Comparison of ENCODE assay signal across 19 cellular contexts in genomic region chrX:53013291-53013690, GRCh38. TPM values are rescaled to one million over a fixed set of nuclear protein-coding genes. Genes with fewer than 3 reads are reported as not detected.
A peak's percentile ranks its signal among the peaks of the same experiment; 100 is the strongest.
DNase-seq lines count a peak whose midpoint lies in the region; ATAC-seq, FAIRE-seq and TF ChIP-seq lines count a peak whose summit lies in the region.
"Had no signal": no experiment of that assay in that cellular context is flagged by ENCODE, and none has a peak within 500 bp of the region (broad histone marks: within the 10 kb centered on the region; RNA-seq: fewer than 3 reads in every experiment).

No MANE protein-coding gene starts in this region.

- no peak for TF ChIP-seq RAD21 in K562 (CRISPR knock-in tag; conservative IDR thresholded peaks at IDR 0.05 in 1 of 2, IDR thresholded peaks at IDR 0.05 in 1 of 2)

- no peak overlapping the region for H2AFZ ChIP-seq in K562 (ENCODE audit: low read depth, low read length)
- H2AFZ ChIP-seq: GM23338 had no signal

- H3K27ac Mint-ChIP-seq in activated CD8-positive, alpha-beta T cell treated with anti-CD3 and anti-CD28 coated beads, Interleukin-2, amount 10 ng/mL, durations not matched to agents 7 days and 5 days = no peak overlapping the region
- H3K27ac Mint-ChIP-seq: CD4-positive, alpha-beta memory T cell; GM23338; H9 had no signal

- no peak for FAIRE-seq in K562 (lab: Jason Lieb, UNC)
- FAIRE-seq: GM12891, GM18507 had no signal

- H3K9me1 ChIP-seq in K562 (ENCODE audit: control insufficient read depth, insufficient read depth, low read length) = no peaks in the 10 kb centered on the region

- no peaks in the 10 kb centered on the region for H3K9me3 ChIP-seq in K562 (replicated peaks; ENCODE audit: control insufficient read depth, insufficient read depth, low read depth, low read length)
- no peaks in the 10 kb centered on the region for H3K9me3 ChIP-seq in right cardiac atrium (ENCODE audit: control insufficient read depth, low read length)

- H3K27ac ChIP-seq in K562 (ENCODE audit: extremely low read depth, low read depth, low read length) = no peak overlapping the region
- no peak overlapping the region for H3K27ac ChIP-seq in right cardiac atrium (ENCODE audit: low read length)

- H3K9me3 Mint-ChIP-seq in activated CD8-positive, alpha-beta T cell treated with anti-CD3 and anti-CD28 coated beads, Interleukin-2, amount 10 ng/mL, durations not matched to agents 7 days and 5 days (ENCODE audit: insufficient read depth) = no peaks in the 10 kb centered on the region

- no peaks in the 10 kb centered on the region for H3K4me1 Mint-ChIP-seq in activated CD8-positive, alpha-beta T cell treated with anti-CD3 and anti-CD28 coated beads, Interleukin-2, amount 10 ng/mL, durations not matched to agents 7 days and 5 days (ENCODE audit: low read depth)
- H3K4me1 Mint-ChIP-seq: CD4-positive, alpha-beta memory T cell had no signal

- H3K4me3 ChIP-seq in K562 = no peak overlapping the region
- H3K4me3 ChIP-seq in right cardiac atrium (ENCODE audit: low read length) = no peak overlapping the region
- H3K4me3 ChIP-seq: GM23338 had no signal

- no peaks in the 10 kb centered on the region for H3K27me3 Mint-ChIP-seq in activated CD8-positive, alpha-beta T cell treated with anti-CD3 and anti-CD28 coated beads, Interleukin-2, amount 10 ng/mL, durations not matched to agents 7 days and 5 days (ENCODE audit: low read depth)
- H3K27me3 Mint-ChIP-seq: CD4-positive, alpha-beta memory T cell had no signal

- no peaks in the 10 kb centered on the region for H3K79me2 ChIP-seq in K562 (ENCODE audit: control insufficient read depth, insufficient read depth, low read length)

- no peak overlapping the region for H3K9ac ChIP-seq in K562 (ENCODE audit: insufficient read depth in 1 of 2, low read depth in 2 of 2, low read length in 2 of 2)

- WGBS in K562 (ENCODE audit: insufficient coverage, low coverage, missing lambda C conversion rate) = 0% methylated on average over 1 of the region's 1 CpG
- WGBS in right cardiac atrium = 93% methylated on average over 1 of the region's 1 CpG

- intact Hi-C loops in K562 (cut with micrococcal nuclease) = no loop called here
- intact Hi-C loops in left colon (cut with DNase I, micrococcal nuclease) = no loop called here
- intact Hi-C loops in right cardiac atrium (cut with DNase I) = no loop called here

- no peaks in the 10 kb centered on the region for H3K36me3 Mint-ChIP-seq in activated CD8-positive, alpha-beta T cell treated with anti-CD3 and anti-CD28 coated beads, Interleukin-2, amount 10 ng/mL, durations not matched to agents 7 days and 5 days (ENCODE audit: low read depth)
- H3K36me3 Mint-ChIP-seq: CD4-positive, alpha-beta memory T cell had no signal

- TF ChIP-seq POLR2A in K562 (conservative IDR thresholded peaks at IDR 0.05) = no peak

- H3K4me2 ChIP-seq in K562 (ENCODE audit: insufficient read depth, low read length) = no peak overlapping the region
- H3K4me2 ChIP-seq: GM23338 had no signal

- CTCF ChIA-PET in K562 (lab: Yijun Ruan, JAX; ENCODE audit: low intra/inter-chr PET ratio) = no interaction called here
- CTCF ChIA-PET in activated CD8-positive, alpha-beta T cell treated with anti-CD3 and anti-CD28 coated beads, Interleukin-2, amount 10 ng/mL, durations not matched to agents 7 days and 5 days (lab: Charles Lee) = no interaction called here

- DNase-seq in K562 (ENCODE audit: extremely low read depth in 1 of 4, low spot score in 3 of 4) (no peak), dedifferentiated amniotic fluid mesenchymal stem cell (ENCODE audit: extremely low spot score) (peak; percentile 12), left colon (no peak), right cardiac atrium (no peak)
- DNase-seq in activated CD8-positive, alpha-beta T cell treated with anti-CD3 and anti-CD28 coated beads, Interleukin-2, amount 10 ng/mL, durations not matched to agents 7 days and 5 days = no peak
- DNase-seq: C1 segment of cervical spinal cord; Calu3; CD4-positive, alpha-beta memory T cell; COR-L47; DMS53; DMS79 treated with DMSO at 0.1 percent for 48 hours; GF-D8; H9 had no signal

- no peak for ATAC-seq in K562
- peak; percentile 50 for ATAC-seq in left colon
- ATAC-seq in right cardiac atrium = no peak
- no peak for ATAC-seq in activated CD8-positive, alpha-beta T cell treated with anti-CD3 and anti-CD28 coated beads, Interleukin-2, amount 10 ng/mL, durations not matched to agents 7 days and 5 days
- no peak for ATAC-seq in HG03025 (IDR thresholded peaks at IDR 0.05; ENCODE audit: low FRiP score, unreplicated experiment)
- ATAC-seq: GM23338, HCT116 had no signal

- no TSS peak for BruUV-seq in K562 (replicated peaks; lab: Mats Ljungman, UMichigan)

- in situ Hi-C loops in K562 (cut with MboI) = no loop called here

- no peaks in the 10 kb centered on the region for H3K27me3 ChIP-seq in K562 (ENCODE audit: control insufficient read depth in 2 of 2, insufficient read depth in 2 of 2, low read length in 2 of 2)
- H3K27me3 ChIP-seq in right cardiac atrium (ENCODE audit: control insufficient read depth, insufficient read depth) = no peaks in the 10 kb centered on the region

- TF ChIP-seq CTCF in K562 (IDR thresholded peaks at IDR 0.05 in 2 of 3, conservative IDR thresholded peaks at IDR 0.05 in 1 of 3; ENCODE audit: insufficient read depth in 2 of 3, low read depth in 1 of 3, low read length in 3 of 3) = no peak

- TF ChIP-seq EP300 in K562 (IDR thresholded peaks at IDR 0.05; ENCODE audit: low read length) = no peak

- H3K4me3 Mint-ChIP-seq in activated CD8-positive, alpha-beta T cell treated with anti-CD3 and anti-CD28 coated beads, Interleukin-2, amount 10 ng/mL, durations not matched to agents 7 days and 5 days = no peak overlapping the region
- H3K4me3 Mint-ChIP-seq: CD4-positive, alpha-beta memory T cell; GM23338; H9 had no signal

- no peaks in the 10 kb centered on the region for H3K4me1 ChIP-seq in K562 (replicated peaks in 1 of 2; ENCODE audit: control insufficient read depth in 2 of 2, insufficient read depth in 2 of 2, low read length in 2 of 2)
- H3K4me1 ChIP-seq in right cardiac atrium (ENCODE audit: control insufficient read depth, insufficient read depth, low read length) = no peaks in the 10 kb centered on the region

- no peaks in the 10 kb centered on the region for H4K20me1 ChIP-seq in K562 (replicated peaks; ENCODE audit: control insufficient read depth, insufficient read depth, low read length)

- POLR2A ChIA-PET in K562 (lab: Yijun Ruan, JAX) = no interaction called here
- POLR2A ChIA-PET in activated CD8-positive, alpha-beta T cell treated with anti-CD3 and anti-CD28 coated beads, Interleukin-2, amount 10 ng/mL, durations not matched to agents 7 days and 5 days (lab: Charles Lee) = no interaction called here

- no peaks in the 10 kb centered on the region for H3K36me3 ChIP-seq in K562 (ENCODE audit: control insufficient read depth, insufficient read depth, low read length)

TF ChIP-seq in K562, 482 proteins besides CTCF, POLR2A, EP300 and RAD21:
- TF ChIP-seq POLR2G (IDR thresholded peaks at IDR 0.05; ENCODE audit: low read depth, low read length) (no peak), NFIC (IDR thresholded peaks at IDR 0.05) (0 out of 2 replicates have a peak, but pooled peaks have one; percentile 12)

RNA-seq across cellular contexts. Expression of gene GPR173, which starts 35.3 kb away (rescaled TPM):
- not detected in 2 replicates for total RNA-seq in K562 (2011; cell fraction: chromatin; rRNA removed; ENCODE audit: low replicate concordance)
- not detected in 2 replicates for total RNA-seq in K562 (2011; cell fraction: nucleolus; rRNA removed)
- not detected in 2 replicates for total RNA-seq in K562 (2011; cell fraction: nucleoplasm; rRNA removed)
- total RNA-seq in K562 (2014; rRNA removed) (not detected in 2 replicates), K562 (2014; rRNA removed; fragmentation: Illumina TruSeq; extraction: Trizol) (not detected in 2 replicates), K562 (2015; rRNA removed; fragmentation: Illumina TruSeq; extraction: Trizol) (not detected in 2 replicates), K562 (2021) (not detected in 2 replicates), left colon (under 1 TPM; 0.55 to 0.67 TPM), right cardiac atrium (1 to 10 TPM; 2.2 to 2.9 (median 2.5) TPM)
- polyA plus RNA-seq in K562 (2011; rRNA removed) (0.01 TPM in 2 replicates), K562 (2014; fragmentation: Illumina TruSeq; extraction: Trizol) (not detected in 2 replicates), K562 (2014; fragmentation: Nextera tagmentation; extraction: Ambion mirVana) (not detected), K562 (2014; rRNA removed) (not detected in 2 replicates), right cardiac atrium (1.00 TPM)
- polyA plus RNA-seq in K562 (2011; cell fraction: cytosol; rRNA removed) = not detected in 2 replicates
- 0.07 TPM in 1 of 2 replicates, not detected in the other for polyA plus RNA-seq in K562 (2011; cell fraction: nucleus; rRNA removed)
- polyA plus RNA-seq in K562 (2012) = 0.03 TPM in 1 of 2 replicates, not detected in the other
- polyA minus RNA-seq in K562 (2011; rRNA and poly(A)+ RNA removed) = 0.04 TPM in 1 of 2 replicates, not detected in the other
- polyA minus RNA-seq in K562 (2011; cell fraction: cytosol; rRNA and poly(A)+ RNA removed) = not detected in 2 replicates
- not detected in 2 replicates for polyA minus RNA-seq in K562 (2011; cell fraction: nucleus; rRNA and poly(A)+ RNA removed)
- total RNA-seq in activated CD8-positive, alpha-beta T cell treated with anti-CD3 and anti-CD28 coated beads, Interleukin-2, amount 10 ng/mL, durations not matched to agents 7 days and 5 days = not detected
- total RNA-seq: CD4-positive, alpha-beta memory T cell; G401 had no signal
- polyA plus RNA-seq: CD4-positive, alpha-beta memory T cell had no signal

RNA-seq across cellular contexts. Expression of gene FAM156A, which starts 55.0 kb away (rescaled TPM):
- total RNA-seq in K562 (2011; cell fraction: chromatin; rRNA removed; ENCODE audit: low replicate concordance) = 56.1 and 59.3 TPM in 2 replicates
- 16.8 and 19.7 TPM in 2 replicates for total RNA-seq in K562 (2011; cell fraction: nucleolus; rRNA removed)
- 34.2 and 51.3 TPM in 2 replicates for total RNA-seq in K562 (2011; cell fraction: nucleoplasm; rRNA removed)
- 8.2 and 8.6 TPM in 2 replicates for total RNA-seq in K562 (2014; rRNA removed)
- 7.2 and 9.0 TPM in 2 replicates for total RNA-seq in K562 (2014; rRNA removed; fragmentation: Illumina TruSeq; extraction: Trizol)
- total RNA-seq in K562 (2015; rRNA removed; fragmentation: Illumina TruSeq; extraction: Trizol) = 6.6 and 8.8 TPM in 2 replicates
- total RNA-seq in K562 (2021) = 14.5 and 14.8 TPM in 2 replicates
- polyA plus RNA-seq in K562 (2011; rRNA removed) = 20.3 and 20.6 TPM in 2 replicates
- 18.9 and 20.6 TPM in 2 replicates for polyA plus RNA-seq in K562 (2011; cell fraction: cytosol; rRNA removed)
- 92.9 and 126 TPM in 2 replicates for polyA plus RNA-seq in K562 (2011; cell fraction: nucleus; rRNA removed)
- polyA plus RNA-seq in K562 (2012) = 19.4 and 25.5 TPM in 2 replicates
- polyA plus RNA-seq in K562 (2014; fragmentation: Illumina TruSeq; extraction: Trizol) = 13.2 and 13.4 TPM in 2 replicates
- polyA plus RNA-seq in K562 (2014; fragmentation: Nextera tagmentation; extraction: Ambion mirVana) = 1 to 10 TPM; 1.9 to 2.9 TPM
- polyA plus RNA-seq in K562 (2014; rRNA removed) = 16.7 and 20.3 TPM in 2 replicates
- 5.1 and 6.9 TPM in 2 replicates for polyA minus RNA-seq in K562 (2011; rRNA and poly(A)+ RNA removed)
- 2.9 and 6.2 TPM in 2 replicates for polyA minus RNA-seq in K562 (2011; cell fraction: cytosol; rRNA and poly(A)+ RNA removed)
- polyA minus RNA-seq in K562 (2011; cell fraction: nucleus; rRNA and poly(A)+ RNA removed) = 10.5 and 12.1 TPM in 2 replicates
- total RNA-seq in left colon = 10 to 100 TPM; 15.8 to 16.7 TPM
- 10 to 100 TPM in 3 of 4 donors, 1 to 10 TPM in 1; 9.3 to 17.9 (median 12.9) TPM for total RNA-seq in right cardiac atrium
- 8.2 TPM for polyA plus RNA-seq in right cardiac atrium
- total RNA-seq in activated CD8-positive, alpha-beta T cell treated with anti-CD3 and anti-CD28 coated beads, Interleukin-2, amount 10 ng/mL, durations not matched to agents 7 days and 5 days = 10 to 100 TPM; 19.3 to 19.7 TPM
